In genomic region chr15:59410448-59410896, GRCh38 we compare ENCODE assay signal across 13 cellular contexts. TPM values are rescaled to one million over a fixed set of nuclear protein-coding genes. Genes with fewer than 3 reads are reported as not detected.
A peak's percentile ranks its signal among the peaks of the same experiment; 100 is the strongest.
DNase-seq lines count a peak whose midpoint lies in the region; ATAC-seq, FAIRE-seq and TF ChIP-seq lines count a peak whose summit lies in the region.
"Had no signal": no experiment of that assay in that cellular context is flagged by ENCODE, and none has a peak within 500 bp of the region (broad histone marks: within the 10 kb centered on the region; RNA-seq: fewer than 3 reads in every experiment).

No MANE protein-coding gene starts in this region.

- intact Hi-C loops in kidney (cut with DNase I): no loop called here

- no peak overlapping the region for H3K9ac ChIP-seq in kidney (ENCODE audit: low read length in 2 of 2)

- H3K27ac ChIP-seq in epithelial cell of prostate: peak overlapping the region; percentile 20
- peak overlapping the region in 1 of 2 donors; percentile 32 for H3K27ac ChIP-seq in kidney (ENCODE audit: low read depth in 2 of 2, low read length in 2 of 2)
- H3K27ac ChIP-seq: ovary had no signal

- H3K4me3 ChIP-seq in GM12865 (ENCODE audit: low read depth, low read length) (peak overlapping the region; percentile 29), kidney (ENCODE audit: low read length in 2 of 2) (no peak overlapping the region)
- H3K4me3 ChIP-seq: ovary had no signal

- FAIRE-seq in kidney (lab: Jason Lieb, UNC): no peak

- no peak for TF ChIP-seq CTCF in GM12865 (IDR thresholded peaks at IDR 0.05; ENCODE audit: insufficient read depth, low read depth, low read length, missing control alignments)
- no peak for TF ChIP-seq CTCF in kidney (IDR thresholded peaks at IDR 0.05; ENCODE audit: borderline replicate concordance, extremely low read depth, insufficient read depth)

- no peaks in the 10 kb centered on the region for H3K9me3 ChIP-seq in kidney (ENCODE audit: control insufficient read depth in 1 of 2, low read length in 2 of 2)
- H3K9me3 ChIP-seq: ovary had no signal

- no peak for ATAC-seq in GM18498 (IDR thresholded peaks at IDR 0.05; ENCODE audit: unreplicated experiment)
- ATAC-seq: activated CD4-positive, alpha-beta T cell treated with anti-CD3 and anti-CD28 coated beads for 36 hours had no signal

- no peaks in the 10 kb centered on the region for H3K36me3 ChIP-seq in kidney (ENCODE audit: control insufficient read depth in 1 of 2, insufficient read depth in 2 of 2, low read length in 2 of 2)
- H3K36me3 ChIP-seq: ovary had no signal

- peak; percentile 56 for DNase-seq in GM12865 (ENCODE audit: low read depth)
- peak; percentile 48 for DNase-seq in HT1080 (ENCODE audit: low read depth)
- no peak for DNase-seq in epithelial cell of prostate (ENCODE audit: low read depth, low spot score)
- DNase-seq in pons (ENCODE audit: low spot score): peak; percentile 16
- DNase-seq in kidney: no peak
- DNase-seq in NK-92 treated with Interleukin-12 subunit alpha and Interleukin-12 subunit beta, amount 100 ng/mL, for 24 hours (lab: John Stamatoyannopoulos, UW): no peak
- no peak for DNase-seq in COR-L47 (lab: John Stamatoyannopoulos, UW)
- DNase-seq: activated CD4-positive, alpha-beta T cell treated with anti-CD3 and anti-CD28 coated beads for 36 hours; DND-41; NCI-H1694 treated with DMSO at 0.1 percent for 48 hours; ovary; RPMI8226 had no signal

- H3K4me1 ChIP-seq in kidney (ENCODE audit: control insufficient read depth in 1 of 2, insufficient read depth in 1 of 2, low read depth in 1 of 2, low read length in 2 of 2): peaks cover 3 to 13% of the 10 kb centered on the region in 2 donors

RNA-seq across cellular contexts. Expression of gene FAM81A, which starts 27.5 kb away (rescaled TPM):
- total RNA-seq in HT1080 (2014; rRNA removed; shearing (Covaris generic)): 4.1 and 5.0 TPM in 2 replicates
- polyA plus RNA-seq in HT1080 (2015; cell fraction: cytosol; rRNA removed): 4.3 and 7.9 TPM in 2 replicates
- polyA plus RNA-seq in HT1080 (2015; cell fraction: nucleus; rRNA removed): 0.66 and 10.2 TPM in 2 replicates
- total RNA-seq in kidney: 10.4 TPM
- 10.4 TPM for polyA plus RNA-seq in kidney (ENCODE audit: insufficient read depth, low read depth, low replicate concordance)

RNA-seq across cellular contexts. Expression of gene MYO1E, which starts 37.8 kb away (rescaled TPM):
- total RNA-seq in HT1080 (2014; rRNA removed; shearing (Covaris generic)): 20.2 and 32.0 TPM in 2 replicates
- 33.1 and 39.5 TPM in 2 replicates for polyA plus RNA-seq in HT1080 (2015; cell fraction: cytosol; rRNA removed)
- 126 and 158 TPM in 2 replicates for polyA plus RNA-seq in HT1080 (2015; cell fraction: nucleus; rRNA removed)
- total RNA-seq in kidney: 198 TPM
- 41.9 TPM for polyA plus RNA-seq in kidney (ENCODE audit: insufficient read depth, low read depth, low replicate concordance)

Comparison
In these comparisons a context has a peak if more than half of its experiments do, and no peak if none do; other contexts are left out.
1. DNase-seq: peak in GM12865 (single experiment), HT1080 (single experiment) and pons (single experiment); none in epithelial cell of prostate (single experiment), kidney (single experiment), NK-92 treated with Interleukin-12 subunit alpha and Interleukin-12 subunit beta, amount 100 ng/mL, for 24 hours (single experiment) and COR-L47 (single experiment).